In the genomic region with DNA sequence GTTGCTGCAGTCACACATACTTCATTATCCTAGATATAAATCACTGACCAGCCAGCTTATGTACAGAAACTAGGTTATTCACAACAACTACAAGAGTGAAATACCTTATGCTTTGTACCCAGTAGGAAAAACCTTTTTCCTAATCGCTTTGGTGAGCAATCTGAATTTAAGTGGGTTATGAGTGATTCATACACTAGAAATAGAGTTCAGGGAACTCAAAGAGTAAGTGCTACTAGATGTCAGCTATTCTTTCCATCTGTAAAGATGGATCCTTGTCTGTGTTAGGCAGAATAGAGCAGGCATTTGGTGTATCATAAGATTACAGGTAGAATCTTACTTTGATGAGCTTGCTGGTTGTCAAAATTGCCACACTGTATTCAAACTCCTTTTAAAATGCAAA, we compare ENCODE assay signal across 14 cellular contexts.
DNase-seq lines count a peak whose midpoint lies in the region; ATAC-seq and TF ChIP-seq lines count a peak whose summit lies in the region.
"Had no signal": no experiment of that assay in that cellular context is flagged by ENCODE, and none has a peak within 500 bp of the region (broad histone marks: within the 10 kb centered on the region; RNA-seq: fewer than 3 reads in every experiment).

No MANE protein-coding gene starts in this region.

- no peaks in the 10 kb centered on the region for H3K9me3 Mint-ChIP-seq in natural killer cell
- no peaks in the 10 kb centered on the region for H3K9me3 Mint-ChIP-seq in natural killer cell treated with Interleukin-12 subunit alpha and Interleukin-12 subunit beta and Interleukin-15 and Interleukin-18, amount 100 ng/mL, for 72 hours
- H3K9me3 Mint-ChIP-seq: neural crest cell had no signal

- H3K4me1 ChIP-seq in OCI-LY7 (ENCODE audit: insufficient read depth, low read length, poor library complexity, severe bottlenecking), result peaks cover 13% of the 10 kb centered on the region
- peaks cover 3% of the 10 kb centered on the region for H3K4me1 ChIP-seq in right cardiac atrium (ENCODE audit: control insufficient read depth, insufficient read depth, low read length)
- H3K4me1 ChIP-seq: uterus had no signal

- CTCF ChIA-PET in OCI-LY7 (lab: Charles Lee; ENCODE audit: unreplicated experiment), result no interaction called here

- intact Hi-C loops in natural killer cell (cut with micrococcal nuclease) (no loop called here), OCI-LY7 (cut with micrococcal nuclease; ENCODE audit: unreplicated experiment) (no loop called here), right cardiac atrium (cut with DNase I) (no loop called here), dorsolateral prefrontal cortex (cut with DNase I) (no loop called here)

- H4K20me1 ChIP-seq in OCI-LY7 (ENCODE audit: insufficient read depth, low read length), result peaks cover 42% of the 10 kb centered on the region; the same call in 1 of the 2 replicates

- H3K27me3 ChIP-seq in right cardiac atrium (ENCODE audit: control insufficient read depth, insufficient read depth) (no peaks in the 10 kb centered on the region), dorsolateral prefrontal cortex (no peaks in the 10 kb centered on the region)
- H3K27me3 ChIP-seq: brain microvascular endothelial cell, spleen, uterus had no signal

- H3K9me2 ChIP-seq in OCI-LY7 (ENCODE audit: insufficient read depth, low read length), result no peaks in the 10 kb centered on the region

- peaks cover 83% of the 10 kb centered on the region for H3K79me2 ChIP-seq in OCI-LY7 (ENCODE audit: insufficient read depth, low read depth, low read length)

- TF ChIP-seq CTCF in natural killer cell (IDR thresholded peaks at IDR 0.05) (no peak), OCI-LY7 (conservative IDR thresholded peaks at IDR 0.05; ENCODE audit: low read length) (no peak), dorsolateral prefrontal cortex (IDR thresholded peaks at IDR 0.05 in 54 of 56, conservative IDR thresholded peaks at IDR 0.05 in 2 of 56; ENCODE audit: low read depth in 1 of 56, partially characterized antibody in 56 of 56) (no peak)

- H2AFZ ChIP-seq in OCI-LY7 (ENCODE audit: low read length), result no peak overlapping the region

- peak overlapping the region; percentile 40 for H3K4me3 Mint-ChIP-seq in natural killer cell
- H3K4me3 Mint-ChIP-seq in natural killer cell treated with Interleukin-12 subunit alpha and Interleukin-12 subunit beta and Interleukin-15 and Interleukin-18, amount 100 ng/mL, for 72 hours, result no peak overlapping the region
- H3K4me3 Mint-ChIP-seq: neural crest cell had no signal

- peak overlapping the region; percentile 11; the same call in 1 of the 2 replicates for H3K4me2 ChIP-seq in OCI-LY7 (ENCODE audit: low read length)

- 71% methylated on average over 1 of the region's 1 CpG for WGBS in right cardiac atrium

- H3K27me3 Mint-ChIP-seq in natural killer cell (ENCODE audit: low read depth in 2 of 2), result no peaks in the 10 kb centered on the region
- no peaks in the 10 kb centered on the region for H3K27me3 Mint-ChIP-seq in natural killer cell treated with Interleukin-12 subunit alpha and Interleukin-12 subunit beta and Interleukin-15 and Interleukin-18, amount 100 ng/mL, for 72 hours

- POLR2A ChIA-PET in OCI-LY7 (lab: Charles Lee), result interaction anchor here (0.6 kb wide), 1 partner anchor 102 kb away, joined by 3 read pairs; a partner anchor contains a TSS

- ATAC-seq in natural killer cell (peak in 1 of 3 donors; percentile 12), right cardiac atrium (peak; percentile 54 to 63), GM21576 (IDR thresholded peaks at IDR 0.05; ENCODE audit: unreplicated experiment) (no peak)
- ATAC-seq in natural killer cell treated with Interleukin-12 subunit alpha and Interleukin-12 subunit beta and Interleukin-15 and Interleukin-18, amount 100 ng/mL, for 72 hours, result no peak
- ATAC-seq: esophagus mucosa had no signal

- no peak for DNase-seq in natural killer cell
- no peak for DNase-seq in natural killer cell treated with Interleukin-12 subunit alpha and Interleukin-12 subunit beta and Interleukin-15 and Interleukin-18, amount 100 ng/mL, for 72 hours (ENCODE audit: low spot score)
- no peak for DNase-seq in OCI-LY7 (ENCODE audit: low spot score)
- DNase-seq in right cardiac atrium, result no peak
- no peak for DNase-seq in dorsolateral prefrontal cortex
- DNase-seq in GF-D8 (lab: John Stamatoyannopoulos, UW), result no peak
- no peak for DNase-seq in amniotic stem cell (lab: John Stamatoyannopoulos, UW)
- DNase-seq: brain microvascular endothelial cell, NCI-H446, spleen, uterus had no signal

- BruUV-seq in OCI-LY7 (replicated peaks; lab: Mats Ljungman, UMichigan), result no TSS peak

- H3K9me3 ChIP-seq in OCI-LY7 (ENCODE audit: low read length) (no peaks in the 10 kb centered on the region), right cardiac atrium (ENCODE audit: control insufficient read depth, low read length) (no peaks in the 10 kb centered on the region)
- H3K9me3 ChIP-seq: spleen, uterus had no signal

- peaks cover 46% of the 10 kb centered on the region for H3K36me3 ChIP-seq in OCI-LY7 (ENCODE audit: insufficient read depth, low read length)
- H3K36me3 ChIP-seq: uterus had no signal

- H3K36me3 Mint-ChIP-seq in natural killer cell, result no peaks in the 10 kb centered on the region
- peaks cover 6% of the 10 kb centered on the region for H3K36me3 Mint-ChIP-seq in natural killer cell treated with Interleukin-12 subunit alpha and Interleukin-12 subunit beta and Interleukin-15 and Interleukin-18, amount 100 ng/mL, for 72 hours

- H3K4me1 Mint-ChIP-seq in natural killer cell, result peaks cover 47 to 59% of the 10 kb centered on the region in 2 donors
- H3K4me1 Mint-ChIP-seq in natural killer cell treated with Interleukin-12 subunit alpha and Interleukin-12 subunit beta and Interleukin-15 and Interleukin-18, amount 100 ng/mL, for 72 hours (ENCODE audit: low read depth in 2 of 2), result peaks cover 41 to 44% of the 10 kb centered on the region in 2 donors

- H3K4me3 ChIP-seq in OCI-LY7 (ENCODE audit: low read depth, low read length, poor library complexity, severe bottlenecking), result no peak overlapping the region
- H3K4me3 ChIP-seq in right cardiac atrium (ENCODE audit: low read length), result no peak overlapping the region
- no peak overlapping the region for H3K4me3 ChIP-seq in dorsolateral prefrontal cortex
- H3K4me3 ChIP-seq: spleen, uterus had no signal

- H3K27ac ChIP-seq in OCI-LY7 (ENCODE audit: low read depth, low read length, poor library complexity, severe bottlenecking) (no peak overlapping the region), right cardiac atrium (ENCODE audit: low read length) (no peak overlapping the region), dorsolateral prefrontal cortex (peak overlapping the region in 15 of 59 donors; percentile 10 to 79 (median 53))
- H3K27ac ChIP-seq: brain microvascular endothelial cell, spleen, uterus had no signal

- H3K27ac Mint-ChIP-seq in natural killer cell, result peak overlapping the region; percentile 14 to 61
- peak overlapping the region in 1 of 2 donors; percentile 81 for H3K27ac Mint-ChIP-seq in natural killer cell treated with Interleukin-12 subunit alpha and Interleukin-12 subunit beta and Interleukin-15 and Interleukin-18, amount 100 ng/mL, for 72 hours

Comparison
In these comparisons a context has a peak if more than half of its experiments do, and no peak if none do; other contexts are left out.
1. ATAC-seq: peak in right cardiac atrium (2 of 2); none in natural killer cell treated with Interleukin-12 subunit alpha and Interleukin-12 subunit beta and Interleukin-15 and Interleukin-18, amount 100 ng/mL, for 72 hours (0 of 2) and GM21576 (single experiment).